ENCODE assay signal across 8 cellular contexts in genomic region chr6:109441069-109441816, GRCh38. TPM values are rescaled to one million over a fixed set of nuclear protein-coding genes. Genes with fewer than 3 reads are reported as not detected.
DNase-seq lines count a peak whose midpoint lies in the region; ATAC-seq lines count a peak whose summit lies in the region.

No MANE protein-coding gene starts in this region.

- peak; percentile 17 for ATAC-seq in GM21619 (IDR thresholded peaks at IDR 0.05; ENCODE audit: unreplicated experiment)
- ATAC-seq in left colon: peak; percentile 56

- peak overlapping the region; percentile 50 to 74 for H3K9ac ChIP-seq in stomach smooth muscle (ENCODE audit: low read length in 2 of 2)

- peaks cover 24% of the 10 kb centered on the region for H3K4me1 Mint-ChIP-seq in T-helper 1 cell treated with Interleukin-12 subunit alpha and Interleukin-12 subunit beta and Interleukin-4 antibody, amounts not matched to agents 30 μg/mL and 1 μg/mL, for 36 hours (ENCODE audit: low read depth)

- H3K4me3 ChIP-seq in stomach smooth muscle (ENCODE audit: low read length in 2 of 2): peak overlapping the region; percentile 75 to 88

- H3K9me3 ChIP-seq in stomach smooth muscle (ENCODE audit: control insufficient read depth in 2 of 2, low read length in 2 of 2): no peaks in the 10 kb centered on the region

- no peaks in the 10 kb centered on the region for H3K27me3 ChIP-seq in stomach smooth muscle (ENCODE audit: control insufficient read depth in 1 of 2, insufficient read depth in 2 of 2, low read length in 2 of 2)

- peaks cover 39% of the 10 kb centered on the region for H3K36me3 Mint-ChIP-seq in T-helper 1 cell treated with Interleukin-12 subunit alpha and Interleukin-12 subunit beta and Interleukin-4 antibody, amounts not matched to agents 30 μg/mL and 1 μg/mL, for 36 hours (ENCODE audit: low read depth)

- intact Hi-C loops in left colon (cut with DNase I, micrococcal nuclease): no loop called here

- H3K27ac Mint-ChIP-seq in T-helper 1 cell treated with Interleukin-12 subunit alpha and Interleukin-12 subunit beta and Interleukin-4 antibody, amounts not matched to agents 30 μg/mL and 1 μg/mL, for 36 hours: peak overlapping the region; percentile 89

- H3K9me3 Mint-ChIP-seq in T-helper 1 cell treated with Interleukin-12 subunit alpha and Interleukin-12 subunit beta and Interleukin-4 antibody, amounts not matched to agents 30 μg/mL and 1 μg/mL, for 36 hours: no peaks in the 10 kb centered on the region

- no peaks in the 10 kb centered on the region for H3K27me3 Mint-ChIP-seq in T-helper 1 cell treated with Interleukin-12 subunit alpha and Interleukin-12 subunit beta and Interleukin-4 antibody, amounts not matched to agents 30 μg/mL and 1 μg/mL, for 36 hours (ENCODE audit: low read depth)

- H3K36me3 ChIP-seq in stomach smooth muscle (ENCODE audit: control insufficient read depth in 2 of 2, insufficient read depth in 2 of 2, low read length in 2 of 2): no peaks in the 10 kb centered on the region

- DNase-seq in GF-D8 (lab: John Stamatoyannopoulos, UW): peak; percentile 19
- peak; percentile 62 for DNase-seq in KG1 (lab: John Stamatoyannopoulos, UW)
- peak; percentile 64 for DNase-seq in cerebellar cortex (ENCODE audit: low spot score)
- peak; percentile 66 to 72 for DNase-seq in left colon
- DNase-seq in 8988T: no peak

- H3K4me1 ChIP-seq in stomach smooth muscle (ENCODE audit: control insufficient read depth, insufficient read depth, low read length): peaks cover 27% of the 10 kb centered on the region

- peak overlapping the region; percentile 62 for H3K27ac ChIP-seq in stomach smooth muscle (ENCODE audit: low read length)

- peak overlapping the region; percentile 94 for H3K4me3 Mint-ChIP-seq in T-helper 1 cell treated with Interleukin-12 subunit alpha and Interleukin-12 subunit beta and Interleukin-4 antibody, amounts not matched to agents 30 μg/mL and 1 μg/mL, for 36 hours

RNA-seq across cellular contexts. Expression of gene SMPD2, which starts 0.7 kb away (rescaled TPM):
- 10 to 100 TPM; 17.8 to 23.8 TPM for total RNA-seq in left colon

RNA-seq across cellular contexts. Expression of gene PPIL6, which starts 0.8 kb away (rescaled TPM):
- 1 to 10 TPM in 1 of 2 donors, under 1 TPM in 1; 0.58 to 2.0 TPM for total RNA-seq in left colon

RNA-seq across cellular contexts. Expression of gene MICAL1, which starts 14.3 kb away (rescaled TPM):
- total RNA-seq in left colon: 10 to 100 TPM; 62.7 to 63.9 TPM

RNA-seq across cellular contexts. Expression of gene ZBTB24, which starts 41.8 kb away (rescaled TPM):
- 1 to 10 TPM; 6.6 to 6.7 TPM for total RNA-seq in left colon

RNA-seq across cellular contexts. Expression of gene CD164, which starts 59.0 kb away (rescaled TPM):
- 100 to 1,000 TPM; 591 to 774 TPM for total RNA-seq in left colon
